In genomic region chr1:45654540-45655280, GRCh38 we compare ENCODE assay signal across 20 cellular contexts. TPM values are rescaled to one million over a fixed set of nuclear protein-coding genes. Genes with fewer than 3 reads are reported as not detected.
DNase-seq lines count a peak whose midpoint lies in the region; ATAC-seq and TF ChIP-seq lines count a peak whose summit lies in the region.
"Had no signal": no experiment of that assay in that cellular context is flagged by ENCODE, and none has a peak within 500 bp of the region (broad histone marks: within the 10 kb centered on the region; RNA-seq: fewer than 3 reads in every experiment).

No MANE protein-coding gene starts in this region.

- no peak overlapping the region for H3K27ac ChIP-seq in right cardiac atrium (ENCODE audit: low read length)
- H3K27ac ChIP-seq: ovary, skin epidermis had no signal

- TF ChIP-seq CTCF in fibroblast of the aortic adventitia (IDR thresholded peaks at IDR 0.05; ENCODE audit: insufficient read depth, low read length), result no peak

- no peaks in the 10 kb centered on the region for H3K9me3 Mint-ChIP-seq in activated CD4-positive, alpha-beta T cell treated with anti-CD3 and anti-CD28 coated beads for 36 hours (ENCODE audit: low read depth)
- no peaks in the 10 kb centered on the region for H3K9me3 Mint-ChIP-seq in activated CD4-positive, alpha-beta T cell treated with anti-CD3 and anti-CD28 coated beads, Interleukin-2, amount 10 ng/mL, durations not matched to agents 7 days and 5 days
- H3K9me3 Mint-ChIP-seq in activated T-helper 2 cell treated with anti-CD3 and anti-CD28 coated beads, Interferon-gamma antibody, Interleukin-2, Interleukin-4, amounts not matched to agents 10 μg/mL and 5 μg/mL and 100 μg/mL, durations not matched to agents 14 hours and 24 hours and 36 hours, result no peaks in the 10 kb centered on the region
- H3K9me3 Mint-ChIP-seq: CD4-positive, alpha-beta T cell; stimulated activated naive B cell treated with anti-CD40 and anti-IgM and Interleukin-4, amounts not matched to agents 10 μg/mL and 1 μg/mL and 100 μg/mL, for 72 hours had no signal

- 94% methylated on average over 12 of the region's 12 CpGs for WGBS in right cardiac atrium

- H3K27me3 ChIP-seq in right cardiac atrium (ENCODE audit: control insufficient read depth, insufficient read depth), result no peaks in the 10 kb centered on the region
- H3K27me3 ChIP-seq: ovary had no signal

- intact Hi-C loops in activated CD4-positive, alpha-beta T cell treated with anti-CD3 and anti-CD28 coated beads for 36 hours (cut with DNase I, micrococcal nuclease), result loop anchor here (2.0 to 10.0 kb wide), 4 partner anchors 32 to 190 kb away; partner anchors contain the start of gene GPBP1L1 (in 1 of the 2)
- intact Hi-C loops in activated T-helper 2 cell treated with anti-CD3 and anti-CD28 coated beads, Interferon-gamma antibody, Interleukin-2, Interleukin-4, amounts not matched to agents 10 μg/mL and 5 μg/mL and 100 μg/mL, durations not matched to agents 14 hours and 24 hours and 36 hours (cut with micrococcal nuclease), result loop anchor here (2.0 kb wide), 1 partner anchor 32 kb away; the partner anchor contains the start of gene GPBP1L1
- intact Hi-C loops in right cardiac atrium (cut with DNase I), result no loop called here

- H3K4me1 Mint-ChIP-seq in activated CD4-positive, alpha-beta T cell treated with anti-CD3 and anti-CD28 coated beads for 36 hours, result peaks cover 15% of the 10 kb centered on the region
- H3K4me1 Mint-ChIP-seq in activated CD4-positive, alpha-beta T cell treated with anti-CD3 and anti-CD28 coated beads, Interleukin-2, amount 10 ng/mL, durations not matched to agents 7 days and 5 days, result peaks cover 5% of the 10 kb centered on the region
- peaks cover 14% of the 10 kb centered on the region for H3K4me1 Mint-ChIP-seq in activated T-helper 2 cell treated with anti-CD3 and anti-CD28 coated beads, Interferon-gamma antibody, Interleukin-2, Interleukin-4, amounts not matched to agents 10 μg/mL and 5 μg/mL and 100 μg/mL, durations not matched to agents 14 hours and 24 hours and 36 hours (ENCODE audit: low read depth)

- no peak overlapping the region for H3K4me3 Mint-ChIP-seq in activated CD4-positive, alpha-beta T cell treated with anti-CD3 and anti-CD28 coated beads for 36 hours
- no peak overlapping the region for H3K4me3 Mint-ChIP-seq in activated CD4-positive, alpha-beta T cell treated with anti-CD3 and anti-CD28 coated beads, Interleukin-2, amount 10 ng/mL, durations not matched to agents 7 days and 5 days
- H3K4me3 Mint-ChIP-seq in activated T-helper 2 cell treated with anti-CD3 and anti-CD28 coated beads, Interferon-gamma antibody, Interleukin-2, Interleukin-4, amounts not matched to agents 10 μg/mL and 5 μg/mL and 100 μg/mL, durations not matched to agents 14 hours and 24 hours and 36 hours (ENCODE audit: low read depth), result no peak overlapping the region
- H3K4me3 Mint-ChIP-seq: CD4-positive, alpha-beta T cell; stimulated activated naive B cell treated with anti-CD40 and anti-IgM and Interleukin-4, amounts not matched to agents 10 μg/mL and 1 μg/mL and 100 μg/mL, for 72 hours had no signal

- H3K27me3 Mint-ChIP-seq in activated CD4-positive, alpha-beta T cell treated with anti-CD3 and anti-CD28 coated beads for 36 hours, result no peaks in the 10 kb centered on the region
- H3K27me3 Mint-ChIP-seq in activated CD4-positive, alpha-beta T cell treated with anti-CD3 and anti-CD28 coated beads, Interleukin-2, amount 10 ng/mL, durations not matched to agents 7 days and 5 days, result no peaks in the 10 kb centered on the region
- H3K27me3 Mint-ChIP-seq in activated T-helper 2 cell treated with anti-CD3 and anti-CD28 coated beads, Interferon-gamma antibody, Interleukin-2, Interleukin-4, amounts not matched to agents 10 μg/mL and 5 μg/mL and 100 μg/mL, durations not matched to agents 14 hours and 24 hours and 36 hours (ENCODE audit: low read depth), result no peaks in the 10 kb centered on the region
- H3K27me3 Mint-ChIP-seq: CD4-positive, alpha-beta T cell; stimulated activated naive B cell treated with anti-CD40 and anti-IgM and Interleukin-4, amounts not matched to agents 10 μg/mL and 1 μg/mL and 100 μg/mL, for 72 hours had no signal

- H3K4me1 ChIP-seq in right cardiac atrium (ENCODE audit: control insufficient read depth, insufficient read depth, low read length), result no peaks in the 10 kb centered on the region

- peak overlapping the region; percentile 2 for H3K27ac Mint-ChIP-seq in activated CD4-positive, alpha-beta T cell treated with anti-CD3 and anti-CD28 coated beads for 36 hours
- H3K27ac Mint-ChIP-seq in activated CD4-positive, alpha-beta T cell treated with anti-CD3 and anti-CD28 coated beads, Interleukin-2, amount 10 ng/mL, durations not matched to agents 7 days and 5 days, result no peak overlapping the region
- H3K27ac Mint-ChIP-seq in activated T-helper 2 cell treated with anti-CD3 and anti-CD28 coated beads, Interferon-gamma antibody, Interleukin-2, Interleukin-4, amounts not matched to agents 10 μg/mL and 5 μg/mL and 100 μg/mL, durations not matched to agents 14 hours and 24 hours and 36 hours, result peak overlapping the region; percentile 46
- H3K27ac Mint-ChIP-seq: CD4-positive, alpha-beta T cell; stimulated activated naive B cell treated with anti-CD40 and anti-IgM and Interleukin-4, amounts not matched to agents 10 μg/mL and 1 μg/mL and 100 μg/mL, for 72 hours had no signal

- POLR2A ChIA-PET in activated CD4-positive, alpha-beta T cell treated with anti-CD3 and anti-CD28 coated beads for 36 hours (lab: Charles Lee), result interaction anchor here (0.6 to 1.2 kb wide), 6 partner anchors 10 to 529 kb away, joined by 3 to 8 read pairs (median 4); partner anchors contain the start of gene GPBP1L1
- POLR2A ChIA-PET in activated CD4-positive, alpha-beta T cell treated with anti-CD3 and anti-CD28 coated beads, Interleukin-2, amount 10 ng/mL, durations not matched to agents 7 days and 5 days (lab: Charles Lee), result no interaction called here

- CTCF ChIA-PET in activated CD4-positive, alpha-beta T cell treated with anti-CD3 and anti-CD28 coated beads for 36 hours (lab: Charles Lee), result interaction anchor here (0.6 to 1.9 kb wide), 6 partner anchors 9 to 569 kb away, joined by 3 to 8 read pairs (median 4); no protein-coding TSS in a partner anchor
- CTCF ChIA-PET in activated CD4-positive, alpha-beta T cell treated with anti-CD3 and anti-CD28 coated beads, Interleukin-2, amount 10 ng/mL, durations not matched to agents 7 days and 5 days (lab: Charles Lee), result interaction anchor here (0.6 to 0.9 kb wide), 3 partner anchors 15 to 244 kb away, joined by 3 read pairs; no protein-coding TSS in a partner anchor

- ATAC-seq in activated CD4-positive, alpha-beta T cell treated with anti-CD3 and anti-CD28 coated beads for 36 hours, result peak; percentile 99
- ATAC-seq in right cardiac atrium, result no peak
- ATAC-seq: left ventricle myocardium superior; Panc1; stimulated activated naive B cell treated with anti-CD40 and anti-IgM and Interleukin-4, amounts not matched to agents 10 μg/mL and 1 μg/mL and 100 μg/mL, for 72 hours had no signal

- peak; percentile 23 for DNase-seq in activated CD4-positive, alpha-beta T cell treated with anti-CD3 and anti-CD28 coated beads for 36 hours
- no peak for DNase-seq in activated CD4-positive, alpha-beta T cell treated with anti-CD3 and anti-CD28 coated beads, Interleukin-2, amount 10 ng/mL, durations not matched to agents 7 days and 5 days
- DNase-seq in G401 (ENCODE audit: low spot score) (peak; percentile 72), fibroblast of the aortic adventitia (ENCODE audit: low read depth) (peak; percentile 55), AML-193 (lab: John Stamatoyannopoulos, UW) (no peak), right cardiac atrium (no peak), kidney glomerular epithelial cell (lab: John Stamatoyannopoulos, UW) (no peak)
- DNase-seq in activated T-helper 2 cell treated with anti-CD3 and anti-CD28 coated beads, Interferon-gamma antibody, Interleukin-2, Interleukin-4, amounts not matched to agents 10 μg/mL and 5 μg/mL and 100 μg/mL, durations not matched to agents 14 hours and 24 hours and 36 hours (ENCODE audit: low spot score), result no peak
- DNase-seq: 8988T; activated CD8-positive, alpha-beta memory T cell treated with anti-CD3 and anti-CD28 coated beads for 24 hours; activated naive CD4-positive, alpha-beta T cell treated with anti-CD3 and anti-CD28 coated beads, Interleukin-2, amount 50 U/mL, for 16 hours; CD4-positive, alpha-beta T cell; effector CD8-positive, alpha-beta T cell; left ventricle myocardium superior; NCI-H82; ovary; SK-N-SH; stimulated activated naive B cell treated with anti-CD40 and anti-IgM and Interleukin-4, amounts not matched to agents 10 μg/mL and 1 μg/mL and 100 μg/mL, for 72 hours had no signal

- in situ Hi-C loops in G401 (cut with HindIII; ENCODE audit: low sequenced_read_pairs), result no loop called here

- no peak overlapping the region for H3K4me3 ChIP-seq in fibroblast of the aortic adventitia (ENCODE audit: low read depth, low read length)
- H3K4me3 ChIP-seq in right cardiac atrium (ENCODE audit: low read length), result no peak overlapping the region
- H3K4me3 ChIP-seq: ovary, skin epidermis had no signal

- H3K36me3 Mint-ChIP-seq in activated CD4-positive, alpha-beta T cell treated with anti-CD3 and anti-CD28 coated beads for 36 hours (ENCODE audit: low read depth), result peaks cover 53% of the 10 kb centered on the region
- peaks cover 64% of the 10 kb centered on the region for H3K36me3 Mint-ChIP-seq in activated CD4-positive, alpha-beta T cell treated with anti-CD3 and anti-CD28 coated beads, Interleukin-2, amount 10 ng/mL, durations not matched to agents 7 days and 5 days (ENCODE audit: low read depth)
- H3K36me3 Mint-ChIP-seq in activated T-helper 2 cell treated with anti-CD3 and anti-CD28 coated beads, Interferon-gamma antibody, Interleukin-2, Interleukin-4, amounts not matched to agents 10 μg/mL and 5 μg/mL and 100 μg/mL, durations not matched to agents 14 hours and 24 hours and 36 hours (ENCODE audit: low read depth), result peaks cover 86% of the 10 kb centered on the region

- H3K9me3 ChIP-seq in right cardiac atrium (ENCODE audit: control insufficient read depth, low read length), result no peaks in the 10 kb centered on the region
- H3K9me3 ChIP-seq: ovary, SK-N-SH had no signal

RNA-seq across cellular contexts. Expression of gene CCDC17, which starts 30.9 kb away (rescaled TPM):
- 1 to 10 TPM; 1.0 to 1.6 TPM for total RNA-seq in activated CD4-positive, alpha-beta T cell treated with anti-CD3 and anti-CD28 coated beads for 36 hours
- 1 to 10 TPM; 2.3 to 3.3 TPM for total RNA-seq in activated CD4-positive, alpha-beta T cell treated with anti-CD3 and anti-CD28 coated beads, Interleukin-2, amount 10 ng/mL, durations not matched to agents 7 days and 5 days
- 0.06 and 3.5 TPM in 2 replicates for total RNA-seq in G401 (2014; rRNA removed; shearing (Covaris generic))
- total RNA-seq in activated T-helper 2 cell treated with anti-CD3 and anti-CD28 coated beads, Interferon-gamma antibody, Interleukin-2, Interleukin-4, amounts not matched to agents 10 μg/mL and 5 μg/mL and 100 μg/mL, durations not matched to agents 14 hours and 24 hours and 36 hours, result 2.5 and 2.8 TPM in 2 replicates
- total RNA-seq in fibroblast of the aortic adventitia (ENCODE audit: low replicate concordance) (0.72 and 4.0 TPM in 2 replicates), right cardiac atrium (1 to 10 TPM in 3 of 4 donors, under 1 TPM in 1; 0.42 to 1.8 (median 1.1) TPM)
- 0.93 TPM for polyA plus RNA-seq in right cardiac atrium

RNA-seq across cellular contexts. Expression of gene GPBP1L1, which starts 31.6 kb away (rescaled TPM):
- total RNA-seq in activated CD4-positive, alpha-beta T cell treated with anti-CD3 and anti-CD28 coated beads for 36 hours, result 100 to 1,000 TPM; 101 to 112 TPM
- 100 to 1,000 TPM; 117 to 124 TPM for total RNA-seq in activated CD4-positive, alpha-beta T cell treated with anti-CD3 and anti-CD28 coated beads, Interleukin-2, amount 10 ng/mL, durations not matched to agents 7 days and 5 days
- total RNA-seq in G401 (2014; rRNA removed; shearing (Covaris generic)), result 94.9 and 108 TPM in 2 replicates
- 100 and 103 TPM in 2 replicates for total RNA-seq in activated T-helper 2 cell treated with anti-CD3 and anti-CD28 coated beads, Interferon-gamma antibody, Interleukin-2, Interleukin-4, amounts not matched to agents 10 μg/mL and 5 μg/mL and 100 μg/mL, durations not matched to agents 14 hours and 24 hours and 36 hours
- total RNA-seq in fibroblast of the aortic adventitia (ENCODE audit: low replicate concordance) (119 and 143 TPM in 2 replicates), right cardiac atrium (10 to 100 TPM; 75.4 to 83.1 (median 79.9) TPM)
- polyA plus RNA-seq in right cardiac atrium, result 47.9 TPM

RNA-seq across cellular contexts. Expression of gene TMEM69, which starts 33.3 kb away (rescaled TPM):
- 10 to 100 TPM; 30.2 to 44.3 TPM for total RNA-seq in activated CD4-positive, alpha-beta T cell treated with anti-CD3 and anti-CD28 coated beads for 36 hours
- 10 to 100 TPM; 18.6 to 27.4 TPM for total RNA-seq in activated CD4-positive, alpha-beta T cell treated with anti-CD3 and anti-CD28 coated beads, Interleukin-2, amount 10 ng/mL, durations not matched to agents 7 days and 5 days
- 57.0 and 79.0 TPM in 2 replicates for total RNA-seq in G401 (2014; rRNA removed; shearing (Covaris generic))
- total RNA-seq in activated T-helper 2 cell treated with anti-CD3 and anti-CD28 coated beads, Interferon-gamma antibody, Interleukin-2, Interleukin-4, amounts not matched to agents 10 μg/mL and 5 μg/mL and 100 μg/mL, durations not matched to agents 14 hours and 24 hours and 36 hours, result 26.8 and 28.9 TPM in 2 replicates
- total RNA-seq in fibroblast of the aortic adventitia (ENCODE audit: low replicate concordance) (6.3 and 24.4 TPM in 2 replicates), right cardiac atrium (10 to 100 TPM; 21.6 to 30.9 (median 24.1) TPM)
- 32.4 TPM for polyA plus RNA-seq in right cardiac atrium

Comparison
In these comparisons a context has a peak if more than half of its experiments do, and no peak if none do; other contexts are left out.
1. DNase-seq: peak in activated CD4-positive, alpha-beta T cell treated with anti-CD3 and anti-CD28 coated beads for 36 hours (single experiment), G401 (single experiment) and fibroblast of the aortic adventitia (single experiment); none in activated CD4-positive, alpha-beta T cell treated with anti-CD3 and anti-CD28 coated beads, Interleukin-2, amount 10 ng/mL, durations not matched to agents 7 days and 5 days (single experiment), activated T-helper 2 cell treated with anti-CD3 and anti-CD28 coated beads, Interferon-gamma antibody, Interleukin-2, Interleukin-4, amounts not matched to agents 10 μg/mL and 5 μg/mL and 100 μg/mL, durations not matched to agents 14 hours and 24 hours and 36 hours (single experiment), AML-193 (0 of 2), right cardiac atrium (0 of 3) and kidney glomerular epithelial cell (single experiment).
2. intact Hi-C loops: an anchor here in activated CD4-positive, alpha-beta T cell treated with anti-CD3 and anti-CD28 coated beads for 36 hours (2.0 to 10.0 kb wide) and activated T-helper 2 cell treated with anti-CD3 and anti-CD28 coated beads, Interferon-gamma antibody, Interleukin-2, Interleukin-4, amounts not matched to agents 10 μg/mL and 5 μg/mL and 100 μg/mL, durations not matched to agents 14 hours and 24 hours and 36 hours (2.0 kb wide); none called in right cardiac atrium.